Comparison of ENCODE assay signal across 8 cellular contexts in genomic region chr6:118215269-118215668, GRCh38.
"Had no signal": no experiment of that assay in that cellular context is flagged by ENCODE, and none has a peak within 500 bp of the region (broad histone marks: within the 10 kb centered on the region; RNA-seq: fewer than 3 reads in every experiment).

No MANE protein-coding gene starts in this region.

- H3K27ac Mint-ChIP-seq: HFFc6 had no signal

- H3K4me3 ChIP-seq: GM23248, HAP-1 had no signal

- H3K36me3 ChIP-seq: HAP-1 had no signal

- H3K4me3 Mint-ChIP-seq: HFFc6 had no signal

- ATAC-seq: HCT116 had no signal

- DNase-seq: GM23248, GOT3, H7, HFFc6, IMR-90 had no signal

- H3K9ac ChIP-seq: GM23248 had no signal

- H3K9me3 ChIP-seq: HAP-1 had no signal

- H3K4me1 ChIP-seq: HAP-1 had no signal

- H3K27ac ChIP-seq: GM23248, HL-60 had no signal

- H2AFZ ChIP-seq: GM23248 had no signal
